In genomic region chr15:95304116-95304873, GRCh38 we compare ENCODE assay signal across 10 cellular contexts.
DNase-seq lines count a peak whose midpoint lies in the region; ATAC-seq and TF ChIP-seq lines count a peak whose summit lies in the region.
"Had no signal": no experiment of that assay in that cellular context is flagged by ENCODE, and none has a peak within 500 bp of the region (broad histone marks: within the 10 kb centered on the region; RNA-seq: fewer than 3 reads in every experiment).

No MANE protein-coding gene starts in this region.

- peak in 1 of 2 donors; percentile 40 for TF ChIP-seq POLR2A in tibial nerve (IDR thresholded peaks at IDR 0.05)

- H3K27me3 ChIP-seq in duodenal mucosa (ENCODE audit: control insufficient read depth in 1 of 2, insufficient read depth in 2 of 2, low read length in 2 of 2) (no peaks in the 10 kb centered on the region), tibial nerve (no peaks in the 10 kb centered on the region)
- H3K27me3 ChIP-seq in CD8-positive, alpha-beta memory T cell (ENCODE audit: insufficient read depth, low read length, poor library complexity, severe bottlenecking), result no peaks in the 10 kb centered on the region

- H3K4me1 ChIP-seq in duodenal mucosa (ENCODE audit: control insufficient read depth in 1 of 2, insufficient read depth in 2 of 2, low read length in 2 of 2) (no peaks in the 10 kb centered on the region), tibial nerve (peaks cover 0 to 58% (median 9%) of the 10 kb centered on the region in 4 donors)
- H3K4me1 ChIP-seq in CD8-positive, alpha-beta memory T cell (ENCODE audit: insufficient read depth, low read length), result no peaks in the 10 kb centered on the region

- peaks cover 0 to 9% (median 3%) of the 10 kb centered on the region in 3 donors for H3K4me1 Mint-ChIP-seq in CD8-positive, alpha-beta memory T cell

- H3K27ac ChIP-seq in duodenal mucosa (ENCODE audit: low read depth, low read length), result peak overlapping the region; percentile 26
- H3K27ac ChIP-seq in tibial nerve, result peak overlapping the region; percentile 81 to 97 (median 89)
- no peak overlapping the region for H3K27ac ChIP-seq in CD8-positive, alpha-beta memory T cell (ENCODE audit: low read depth, low read length)

- no peak overlapping the region for H3K4me3 ChIP-seq in duodenal mucosa (ENCODE audit: low read depth in 1 of 2, low read length in 2 of 2)
- peak overlapping the region in 1 of 4 donors; percentile 35 for H3K4me3 ChIP-seq in tibial nerve
- H3K4me3 ChIP-seq in CD8-positive, alpha-beta memory T cell (ENCODE audit: low read length), result no peak overlapping the region

- H3K36me3 Mint-ChIP-seq in CD8-positive, alpha-beta memory T cell, result no peaks in the 10 kb centered on the region

- H3K4me3 Mint-ChIP-seq in CD8-positive, alpha-beta memory T cell, result no peak overlapping the region

- POLR2A ChIA-PET in CD8-positive, alpha-beta memory T cell (lab: Charles Lee), result no interaction called here

- ATAC-seq in GM18498 (IDR thresholded peaks at IDR 0.05; ENCODE audit: unreplicated experiment), result no peak
- ATAC-seq: activated CD4-positive, CD25-positive, alpha-beta regulatory T cell treated with anti-CD3 and anti-CD28 coated beads, Interleukin-2, amount 50 U/mL, for 24 hours had no signal

- no peaks in the 10 kb centered on the region for H3K36me3 ChIP-seq in duodenal mucosa (ENCODE audit: control insufficient read depth in 1 of 2, insufficient read depth in 2 of 2, low read length in 2 of 2)
- H3K36me3 ChIP-seq in tibial nerve, result no peaks in the 10 kb centered on the region
- H3K36me3 ChIP-seq in CD8-positive, alpha-beta memory T cell (ENCODE audit: insufficient read depth, low read length), result no peaks in the 10 kb centered on the region

- H3K9me3 ChIP-seq in duodenal mucosa (ENCODE audit: control insufficient read depth in 1 of 2, low read length in 2 of 2) (no peaks in the 10 kb centered on the region), tibial nerve (no peaks in the 10 kb centered on the region)
- H3K9me3 ChIP-seq in CD8-positive, alpha-beta memory T cell (ENCODE audit: low read length), result no peaks in the 10 kb centered on the region

- no peaks in the 10 kb centered on the region for H3K9me3 Mint-ChIP-seq in CD8-positive, alpha-beta memory T cell

- peak; percentile 25 to 80 for TF ChIP-seq EP300 in tibial nerve (IDR thresholded peaks at IDR 0.05)

- H3K27me3 Mint-ChIP-seq in CD8-positive, alpha-beta memory T cell, result peaks cover 7 to 8% of the 10 kb centered on the region in 2 donors

- WGBS in tibial nerve, 2 donors, result 9 to 10% methylated on average over 14 of the region's 14 CpGs

- no peak overlapping the region for H3K9ac ChIP-seq in duodenal mucosa (ENCODE audit: low read depth in 1 of 2, low read length in 2 of 2)

- TF ChIP-seq CTCF in tibial nerve (IDR thresholded peaks at IDR 0.05), result peak in 1 of 5 experiments; percentile 8

- CTCF ChIA-PET in CD8-positive, alpha-beta memory T cell (lab: Charles Lee), result no interaction called here

- no peak overlapping the region for H3K27ac Mint-ChIP-seq in CD8-positive, alpha-beta memory T cell

- DNase-seq in NCI-H345 (lab: John Stamatoyannopoulos, UW), result peak; percentile 33
- no peak for DNase-seq in NCI-H345 treated with DMSO at 0.1 percent for 48 hours (lab: John Stamatoyannopoulos, UW; ENCODE audit: unreplicated experiment)
- peak; percentile 99 for DNase-seq in lung microvascular endothelial cell (ENCODE audit: low read depth in 2 of 2)
- peak in 1 of 2 donors; percentile 53 for DNase-seq in tibial nerve (ENCODE audit: low spot score in 2 of 2)
- DNase-seq in pons (ENCODE audit: low spot score), result no peak
- DNase-seq in CD8-positive, alpha-beta memory T cell, result no peak
- DNase-seq: stimulated activated CD4-positive, alpha-beta T cell treated with anti-CD3 and anti-CD28 coated beads, Interleukin-4, amount 100 ng/mL, for 4 hours had no signal

Comparison
In these comparisons a context has a peak if more than half of its experiments do, and no peak if none do; other contexts are left out.
1. DNase-seq: peak in NCI-H345 (single experiment) and lung microvascular endothelial cell (2 of 2); none in NCI-H345 treated with DMSO at 0.1 percent for 48 hours (single experiment), pons (single experiment) and CD8-positive, alpha-beta memory T cell (0 of 5).